8 cellular contexts compared by ENCODE assay signal in the genomic region with DNA sequence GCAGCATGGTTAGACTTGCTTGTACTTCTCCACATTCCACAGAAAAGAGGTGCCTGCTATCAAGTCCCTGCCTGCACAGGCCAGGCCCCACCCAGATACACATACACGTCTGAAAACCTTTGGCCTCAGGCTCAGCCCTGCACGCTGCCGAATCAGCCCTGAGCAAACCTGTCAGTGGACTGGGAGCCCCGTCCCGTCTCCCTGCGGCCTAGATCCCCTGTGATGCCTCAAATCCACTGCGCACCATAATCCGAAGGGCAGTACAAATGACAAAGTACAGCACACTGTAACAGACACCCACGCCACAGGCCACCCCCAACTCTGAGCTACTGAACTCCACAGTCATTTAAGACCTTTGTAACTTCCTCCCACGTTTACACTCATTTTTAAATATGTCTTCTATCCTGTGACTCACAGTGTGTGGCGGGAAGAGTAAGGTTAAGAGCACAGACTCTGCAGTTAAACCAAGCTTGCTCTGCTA.
A peak's percentile ranks its signal among the peaks of the same experiment; 100 is the strongest.
DNase-seq lines count a peak whose midpoint lies in the region; ATAC-seq and TF ChIP-seq lines count a peak whose summit lies in the region.

No MANE protein-coding gene starts in this region.

- H3K4me3 Mint-ChIP-seq in activated CD4-positive, alpha-beta T cell treated with anti-CD3 and anti-CD28 coated beads for 36 hours, result no peak overlapping the region
- H3K4me3 Mint-ChIP-seq in activated B cell treated with CpG ODN at 0.5 μM for 24 hours, result no peak overlapping the region
- H3K4me3 Mint-ChIP-seq in type B pancreatic cell, result peak overlapping the region; percentile 69

- peaks cover 18% of the 10 kb centered on the region for H3K4me1 Mint-ChIP-seq in activated CD4-positive, alpha-beta T cell treated with anti-CD3 and anti-CD28 coated beads for 36 hours
- H3K4me1 Mint-ChIP-seq in activated B cell treated with CpG ODN at 0.5 μM for 24 hours (peaks cover 6% of the 10 kb centered on the region), type B pancreatic cell (ENCODE audit: unreplicated experiment) (peaks cover 42% of the 10 kb centered on the region)

- CTCF ChIA-PET in activated CD4-positive, alpha-beta T cell treated with anti-CD3 and anti-CD28 coated beads for 36 hours (lab: Charles Lee), result interaction anchor here (0.8 to 2.0 kb wide), 3 partner anchors 33 to 68 kb away, joined by 3 to 6 read pairs (median 3); partner anchors contain the start of gene MB21D2
- CTCF ChIA-PET in activated B cell treated with CpG ODN at 0.5 μM for 24 hours (lab: Charles Lee), result no interaction called here

- H3K9me3 Mint-ChIP-seq in activated CD4-positive, alpha-beta T cell treated with anti-CD3 and anti-CD28 coated beads for 36 hours (ENCODE audit: low read depth), result no peaks in the 10 kb centered on the region
- no peaks in the 10 kb centered on the region for H3K9me3 Mint-ChIP-seq in activated B cell treated with CpG ODN at 0.5 μM for 24 hours
- no peaks in the 10 kb centered on the region for H3K9me3 Mint-ChIP-seq in type B pancreatic cell

- DNase-seq in activated CD4-positive, alpha-beta T cell treated with anti-CD3 and anti-CD28 coated beads for 36 hours, result peak; percentile 76
- no peak for DNase-seq in activated CD4-positive, alpha-beta T cell treated with anti-CD3 and anti-CD28 coated beads, Interleukin-2, amount 50 U/mL, for 1 hour
- DNase-seq in activated B cell treated with CpG ODN at 0.5 μM for 24 hours (no peak), iris pigment epithelial cell (ENCODE audit: low read depth) (peak; percentile 83), type B pancreatic cell (ENCODE audit: extremely low spot score, unreplicated experiment) (no peak), NCI-H1417 treated with DMSO at 0.1 percent for 48 hours (lab: John Stamatoyannopoulos, UW) (no peak), hippocampal formation (lab: John Stamatoyannopoulos, UW) (no peak)

- peak; percentile 94 for ATAC-seq in activated CD4-positive, alpha-beta T cell treated with anti-CD3 and anti-CD28 coated beads for 36 hours
- peak; percentile 79 for ATAC-seq in HG03159 (IDR thresholded peaks at IDR 0.05; ENCODE audit: unreplicated experiment)
- peak; percentile 56 for ATAC-seq in activated B cell treated with CpG ODN at 0.5 μM for 24 hours (ENCODE audit: low read depth)

- POLR2A ChIA-PET in activated CD4-positive, alpha-beta T cell treated with anti-CD3 and anti-CD28 coated beads for 36 hours (lab: Charles Lee), result interaction anchor here (0.7 to 1.1 kb wide), 2 partner anchors 31 to 43 kb away, joined by 3 to 5 read pairs; no protein-coding TSS in a partner anchor
- POLR2A ChIA-PET in activated B cell treated with CpG ODN at 0.5 μM for 24 hours (lab: Charles Lee), result no interaction called here

- H3K36me3 Mint-ChIP-seq in activated CD4-positive, alpha-beta T cell treated with anti-CD3 and anti-CD28 coated beads for 36 hours (ENCODE audit: low read depth), result no peaks in the 10 kb centered on the region
- H3K36me3 Mint-ChIP-seq in activated B cell treated with CpG ODN at 0.5 μM for 24 hours (ENCODE audit: low read depth) (no peaks in the 10 kb centered on the region), type B pancreatic cell (no peaks in the 10 kb centered on the region)

- H3K27ac Mint-ChIP-seq in activated CD4-positive, alpha-beta T cell treated with anti-CD3 and anti-CD28 coated beads for 36 hours, result peak overlapping the region; percentile 75
- H3K27ac Mint-ChIP-seq in activated B cell treated with CpG ODN at 0.5 μM for 24 hours (no peak overlapping the region), type B pancreatic cell (peak overlapping the region; percentile 95)

- no peak for TF ChIP-seq CTCF in activated B cell treated with CpG ODN at 0.5 μM for 24 hours (IDR thresholded peaks at IDR 0.05)
- TF ChIP-seq CTCF in type B pancreatic cell (conservative IDR thresholded peaks at IDR 0.05), result no peak

- intact Hi-C loops in activated CD4-positive, alpha-beta T cell treated with anti-CD3 and anti-CD28 coated beads for 36 hours (cut with DNase I, micrococcal nuclease), result loop anchor here in 1 of 2 experiments (1.0 to 2.0 kb wide), 2 partner anchors 31 to 42 kb away; no protein-coding TSS in a partner anchor
- intact Hi-C loops in activated B cell treated with CpG ODN at 0.5 μM for 24 hours (cut with micrococcal nuclease), result no loop called here

- H3K27me3 Mint-ChIP-seq in activated CD4-positive, alpha-beta T cell treated with anti-CD3 and anti-CD28 coated beads for 36 hours, result peaks cover 11% of the 10 kb centered on the region
- H3K27me3 Mint-ChIP-seq in activated B cell treated with CpG ODN at 0.5 μM for 24 hours (peaks cover 7% of the 10 kb centered on the region), type B pancreatic cell (no peaks in the 10 kb centered on the region)

Comparison
In these comparisons a context has a peak if more than half of its experiments do, and no peak if none do; other contexts are left out.
1. DNase-seq: peak in activated CD4-positive, alpha-beta T cell treated with anti-CD3 and anti-CD28 coated beads for 36 hours (single experiment) and iris pigment epithelial cell (single experiment); none in activated CD4-positive, alpha-beta T cell treated with anti-CD3 and anti-CD28 coated beads, Interleukin-2, amount 50 U/mL, for 1 hour (single experiment), activated B cell treated with CpG ODN at 0.5 μM for 24 hours (single experiment), type B pancreatic cell (single experiment), NCI-H1417 treated with DMSO at 0.1 percent for 48 hours (single experiment) and hippocampal formation (0 of 2).
2. Peak in every context shown above with its lines, with median percentiles within 50 percentile points of each other: ATAC-seq.